In genomic region chr3:18441521-18441920, GRCh38 we compare ENCODE assay signal across 16 cellular contexts. TPM values are rescaled to one million over a fixed set of nuclear protein-coding genes. Genes with fewer than 3 reads are reported as not detected.
DNase-seq lines count a peak whose midpoint lies in the region; ATAC-seq and TF ChIP-seq lines count a peak whose summit lies in the region.
"Had no signal": no experiment of that assay in that cellular context is flagged by ENCODE, and none has a peak within 500 bp of the region (broad histone marks: within the 10 kb centered on the region; RNA-seq: fewer than 3 reads in every experiment).

No MANE protein-coding gene starts in this region.

- peaks cover 23% of the 10 kb centered on the region for H3K4me1 Mint-ChIP-seq in activated CD4-positive, alpha-beta T cell treated with anti-CD3 and anti-CD28 coated beads, Interleukin-2, amount 10 ng/mL, durations not matched to agents 24 days and 14 days
- H3K4me1 Mint-ChIP-seq in CD8-positive, alpha-beta memory T cell: peaks cover 53 to 72% (median 58%) of the 10 kb centered on the region in 3 donors
- peaks cover 35% of the 10 kb centered on the region for H3K4me1 Mint-ChIP-seq in activated CD8-positive, alpha-beta T cell treated with anti-CD3 and anti-CD28 coated beads, Interleukin-2, amount 10 ng/mL, durations not matched to agents 7 days and 5 days (ENCODE audit: low read depth)
- H3K4me1 Mint-ChIP-seq in naive B cell: peaks cover 41 to 66% (median 65%) of the 10 kb centered on the region in 3 donors

- ATAC-seq in activated CD8-positive, alpha-beta T cell treated with anti-CD3 and anti-CD28 coated beads, Interleukin-2, amount 10 ng/mL, durations not matched to agents 7 days and 5 days: no peak
- no peak for ATAC-seq in naive B cell (ENCODE audit: low read depth in 2 of 2)
- ATAC-seq in HG03108 (IDR thresholded peaks at IDR 0.05; ENCODE audit: unreplicated experiment): no peak
- ATAC-seq: left lobe of liver had no signal

- TF ChIP-seq EP300 in esophagus muscularis mucosa (IDR thresholded peaks at IDR 0.05): no peak

- TF ChIP-seq CTCF in esophagus muscularis mucosa (IDR thresholded peaks at IDR 0.05): no peak

- H3K36me3 Mint-ChIP-seq in activated CD4-positive, alpha-beta T cell treated with anti-CD3 and anti-CD28 coated beads, Interleukin-2, amount 10 ng/mL, durations not matched to agents 24 days and 14 days (ENCODE audit: low read depth): peaks cover 80% of the 10 kb centered on the region
- H3K36me3 Mint-ChIP-seq in CD8-positive, alpha-beta memory T cell: peaks cover 0 to 21% (median 0%) of the 10 kb centered on the region in 3 donors
- peaks cover 71% of the 10 kb centered on the region for H3K36me3 Mint-ChIP-seq in activated CD8-positive, alpha-beta T cell treated with anti-CD3 and anti-CD28 coated beads, Interleukin-2, amount 10 ng/mL, durations not matched to agents 7 days and 5 days (ENCODE audit: low read depth)
- H3K36me3 Mint-ChIP-seq in naive B cell: no peaks in the 10 kb centered on the region

- peaks cover 24% of the 10 kb centered on the region for H3K4me1 ChIP-seq in CD8-positive, alpha-beta memory T cell (ENCODE audit: insufficient read depth, low read length)
- H3K4me1 ChIP-seq in esophagus muscularis mucosa: peaks cover 20 to 30% (median 28%) of the 10 kb centered on the region in 4 donors

- no peaks in the 10 kb centered on the region for H3K36me3 ChIP-seq in CD8-positive, alpha-beta memory T cell (ENCODE audit: insufficient read depth, low read length)
- H3K36me3 ChIP-seq in esophagus muscularis mucosa: no peaks in the 10 kb centered on the region
- H3K36me3 ChIP-seq: neutrophil had no signal

- DNase-seq in activated CD4-positive, alpha-beta T cell treated with anti-CD3 and anti-CD28 coated beads, Interleukin-2, amount 10 ng/mL, durations not matched to agents 24 days and 14 days: peak; percentile 46
- DNase-seq in activated CD4-positive, alpha-beta T cell treated with anti-CD3 and anti-CD28 coated beads for 48 hours: no peak
- no peak for DNase-seq in CD8-positive, alpha-beta memory T cell
- no peak for DNase-seq in activated CD8-positive, alpha-beta T cell treated with anti-CD3 and anti-CD28 coated beads, Interleukin-2, amount 10 ng/mL, durations not matched to agents 7 days and 5 days
- DNase-seq in naive B cell (no peak), SW 1271 (lab: John Stamatoyannopoulos, UW) (no peak), esophagus muscularis mucosa (ENCODE audit: extremely low spot score) (no peak)
- DNase-seq: amygdala, DMS153, NCI-H2107, NCI-H526, Right ventricle myocardium superior had no signal

- peak overlapping the region; percentile 49 for H3K4me3 ChIP-seq in CD8-positive, alpha-beta memory T cell (ENCODE audit: low read length)
- no peak overlapping the region for H3K4me3 ChIP-seq in esophagus muscularis mucosa

- H3K9me3 ChIP-seq in CD8-positive, alpha-beta memory T cell (ENCODE audit: low read length): no peaks in the 10 kb centered on the region
- H3K9me3 ChIP-seq in esophagus muscularis mucosa: no peaks in the 10 kb centered on the region
- H3K9me3 ChIP-seq: neutrophil had no signal

- no peak for TF ChIP-seq POLR2A in esophagus muscularis mucosa (IDR thresholded peaks at IDR 0.05; ENCODE audit: low read depth)

- intact Hi-C loops in activated CD4-positive, alpha-beta T cell treated with anti-CD3 and anti-CD28 coated beads, Interleukin-2, amount 10 ng/mL, durations not matched to agents 24 days and 14 days (cut with micrococcal nuclease): loop anchor here (5.0 kb wide), 1 partner anchor 431 kb away; no protein-coding TSS in a partner anchor
- intact Hi-C loops in esophagus muscularis mucosa (cut with DNase I): no loop called here

- no peaks in the 10 kb centered on the region for H3K27me3 ChIP-seq in CD8-positive, alpha-beta memory T cell (ENCODE audit: insufficient read depth, low read length, poor library complexity, severe bottlenecking)
- H3K27me3 ChIP-seq in esophagus muscularis mucosa: peaks cover 0 to 20% (median 5%) of the 10 kb centered on the region in 4 donors

- POLR2A ChIA-PET in CD8-positive, alpha-beta memory T cell (lab: Charles Lee): no interaction called here
- POLR2A ChIA-PET in activated CD8-positive, alpha-beta T cell treated with anti-CD3 and anti-CD28 coated beads, Interleukin-2, amount 10 ng/mL, durations not matched to agents 7 days and 5 days (lab: Charles Lee): interaction anchor here (0.5 to 7.2 kb wide), 6 partner anchors 10 to 283 kb away, joined by 3 to 106 read pairs (median 18); partner anchors contain the start of gene SATB1

- H3K27ac ChIP-seq in CD8-positive, alpha-beta memory T cell (ENCODE audit: low read depth, low read length): no peak overlapping the region
- no peak overlapping the region for H3K27ac ChIP-seq in esophagus muscularis mucosa (replicated peaks in 1 of 4)
- H3K27ac ChIP-seq: C4-2B, neutrophil had no signal

- peak overlapping the region; percentile 88 for H3K27ac Mint-ChIP-seq in activated CD4-positive, alpha-beta T cell treated with anti-CD3 and anti-CD28 coated beads, Interleukin-2, amount 10 ng/mL, durations not matched to agents 24 days and 14 days
- H3K27ac Mint-ChIP-seq in CD8-positive, alpha-beta memory T cell: peak overlapping the region in 6 of 8 donors; percentile 49 to 98 (median 90)
- peak overlapping the region; percentile 80 for H3K27ac Mint-ChIP-seq in activated CD8-positive, alpha-beta T cell treated with anti-CD3 and anti-CD28 coated beads, Interleukin-2, amount 10 ng/mL, durations not matched to agents 7 days and 5 days
- peak overlapping the region in 5 of 6 donors; percentile 3 to 95 (median 35) for H3K27ac Mint-ChIP-seq in naive B cell

- peak overlapping the region; percentile 88 for H3K4me3 Mint-ChIP-seq in activated CD4-positive, alpha-beta T cell treated with anti-CD3 and anti-CD28 coated beads, Interleukin-2, amount 10 ng/mL, durations not matched to agents 24 days and 14 days
- peak overlapping the region; percentile 64 to 88 (median 81) for H3K4me3 Mint-ChIP-seq in CD8-positive, alpha-beta memory T cell
- peak overlapping the region; percentile 69 for H3K4me3 Mint-ChIP-seq in activated CD8-positive, alpha-beta T cell treated with anti-CD3 and anti-CD28 coated beads, Interleukin-2, amount 10 ng/mL, durations not matched to agents 7 days and 5 days
- H3K4me3 Mint-ChIP-seq in naive B cell: peak overlapping the region in 7 of 8 donors; percentile 35 to 87 (median 71)

- CTCF ChIA-PET in CD8-positive, alpha-beta memory T cell (lab: Charles Lee): no interaction called here
- CTCF ChIA-PET in activated CD8-positive, alpha-beta T cell treated with anti-CD3 and anti-CD28 coated beads, Interleukin-2, amount 10 ng/mL, durations not matched to agents 7 days and 5 days (lab: Charles Lee): interaction anchor here (1.3 to 3.8 kb wide), 4 partner anchors 11 to 318 kb away, joined by 3 to 22 read pairs (median 6); no protein-coding TSS in a partner anchor

- no peaks in the 10 kb centered on the region for H3K9me3 Mint-ChIP-seq in activated CD4-positive, alpha-beta T cell treated with anti-CD3 and anti-CD28 coated beads, Interleukin-2, amount 10 ng/mL, durations not matched to agents 24 days and 14 days
- peaks cover 0 to 2% (median 0%) of the 10 kb centered on the region in 5 donors for H3K9me3 Mint-ChIP-seq in CD8-positive, alpha-beta memory T cell
- H3K9me3 Mint-ChIP-seq in activated CD8-positive, alpha-beta T cell treated with anti-CD3 and anti-CD28 coated beads, Interleukin-2, amount 10 ng/mL, durations not matched to agents 7 days and 5 days (ENCODE audit: insufficient read depth): no peaks in the 10 kb centered on the region
- H3K9me3 Mint-ChIP-seq in naive B cell: no peaks in the 10 kb centered on the region

- H3K27me3 Mint-ChIP-seq in activated CD4-positive, alpha-beta T cell treated with anti-CD3 and anti-CD28 coated beads, Interleukin-2, amount 10 ng/mL, durations not matched to agents 24 days and 14 days: no peaks in the 10 kb centered on the region
- H3K27me3 Mint-ChIP-seq in CD8-positive, alpha-beta memory T cell: peaks cover 0 to 2% of the 10 kb centered on the region in 2 donors
- H3K27me3 Mint-ChIP-seq in activated CD8-positive, alpha-beta T cell treated with anti-CD3 and anti-CD28 coated beads, Interleukin-2, amount 10 ng/mL, durations not matched to agents 7 days and 5 days (ENCODE audit: low read depth): no peaks in the 10 kb centered on the region
- no peaks in the 10 kb centered on the region for H3K27me3 Mint-ChIP-seq in naive B cell

RNA-seq across cellular contexts. Expression of gene SATB1, which starts 16.4 kb away (rescaled TPM):
- 561 and 571 TPM in 2 replicates for total RNA-seq in activated CD4-positive, alpha-beta T cell treated with anti-CD3 and anti-CD28 coated beads, Interleukin-2, amount 10 ng/mL, durations not matched to agents 24 days and 14 days
- total RNA-seq in CD8-positive, alpha-beta memory T cell: 100 to 1,000 TPM; 158 to 163 TPM
- 89.6 TPM for polyA plus RNA-seq in CD8-positive, alpha-beta memory T cell
- 100 to 1,000 TPM; 268 to 273 TPM for total RNA-seq in activated CD8-positive, alpha-beta T cell treated with anti-CD3 and anti-CD28 coated beads, Interleukin-2, amount 10 ng/mL, durations not matched to agents 7 days and 5 days
- polyA plus RNA-seq in naive B cell (ENCODE audit: low read depth in 6 of 6): 10 to 100 TPM; 44.5 to 68.6 (median 58.7) TPM
- 10 to 100 TPM; 38.1 to 87.4 (median 57.1) TPM for total RNA-seq in esophagus muscularis mucosa

Comparison
In these comparisons a context has a peak if more than half of its experiments do, and no peak if none do; other contexts are left out.
1. H3K27ac Mint-ChIP-seq: peak in every context shown above with its lines; median percentile 90 in CD8-positive, alpha-beta memory T cell; 88 in activated CD4-positive, alpha-beta T cell treated with anti-CD3 and anti-CD28 coated beads, Interleukin-2, amount 10 ng/mL, durations not matched to agents 24 days and 14 days; 80 in activated CD8-positive, alpha-beta T cell treated with anti-CD3 and anti-CD28 coated beads, Interleukin-2, amount 10 ng/mL, durations not matched to agents 7 days and 5 days; 35 in naive B cell.